Comparison of ENCODE assay signal across 8 cellular contexts in genomic region chr10:35635576-35635975, GRCh38. TPM values are rescaled to one million over a fixed set of nuclear protein-coding genes. Genes with fewer than 3 reads are reported as not detected.
DNase-seq lines count a peak whose midpoint lies in the region; ATAC-seq, FAIRE-seq and TF ChIP-seq lines count a peak whose summit lies in the region.

No MANE protein-coding gene starts in this region.

- peaks cover 43 to 52% (median 48%) of the 10 kb centered on the region in 3 donors for H3K27me3 Mint-ChIP-seq in CD14-positive monocyte (ENCODE audit: low read depth in 3 of 3)
- H3K27me3 Mint-ChIP-seq in activated CD8-positive, alpha-beta memory T cell treated with anti-CD3 and anti-CD28 coated beads, Interleukin-2, amount 10 ng/mL, durations not matched to agents 7 days and 5 days: peaks cover 47% of the 10 kb centered on the region

- no peaks in the 10 kb centered on the region for H4K20me1 ChIP-seq in osteoblast (ENCODE audit: insufficient read depth, low read length)

- intact Hi-C loops in CD14-positive monocyte (cut with micrococcal nuclease): no loop called here

- peak overlapping the region in 1 of 2 donors; percentile 60 for H3K4me3 Mint-ChIP-seq in CD14-positive monocyte
- H3K4me3 Mint-ChIP-seq in activated CD8-positive, alpha-beta memory T cell treated with anti-CD3 and anti-CD28 coated beads, Interleukin-2, amount 10 ng/mL, durations not matched to agents 7 days and 5 days: no peak overlapping the region

- H3K27ac ChIP-seq in osteoblast (ENCODE audit: low read depth, low read length): no peak overlapping the region

- no peak overlapping the region for H3K27ac Mint-ChIP-seq in CD14-positive monocyte
- H3K27ac Mint-ChIP-seq in activated CD8-positive, alpha-beta memory T cell treated with anti-CD3 and anti-CD28 coated beads, Interleukin-2, amount 10 ng/mL, durations not matched to agents 7 days and 5 days: no peak overlapping the region

- H3K4me1 ChIP-seq in osteoblast (ENCODE audit: insufficient read depth, low read length): peaks cover 6% of the 10 kb centered on the region

- no peaks in the 10 kb centered on the region for H3K36me3 ChIP-seq in osteoblast (ENCODE audit: insufficient read depth, low read length)

- peak overlapping the region; percentile 67 for H3K4me2 ChIP-seq in osteoblast (ENCODE audit: insufficient read depth, low read length)

- H3K27me3 ChIP-seq in osteoblast (ENCODE audit: insufficient read depth, low read length): no peaks in the 10 kb centered on the region

- ATAC-seq in GM18505 (IDR thresholded peaks at IDR 0.05; ENCODE audit: unreplicated experiment) (peak; percentile 53), HG03135 (IDR thresholded peaks at IDR 0.05; ENCODE audit: unreplicated experiment) (peak; percentile 64), GM21619 (IDR thresholded peaks at IDR 0.05; ENCODE audit: unreplicated experiment) (no peak)
- ATAC-seq in activated CD8-positive, alpha-beta memory T cell treated with anti-CD3 and anti-CD28 coated beads, Interleukin-2, amount 10 ng/mL, durations not matched to agents 7 days and 5 days: peak; percentile 64

- no peak for FAIRE-seq in frontal cortex (lab: Jason Lieb, UNC)

- no peak overlapping the region for H2AFZ ChIP-seq in osteoblast (ENCODE audit: low read length)

- no peak for TF ChIP-seq POLR2A in GM18505 (IDR thresholded peaks at IDR 0.05; ENCODE audit: borderline replicate concordance, extremely low read depth, insufficient read depth, insufficient read length)

- TF ChIP-seq CTCF in CD14-positive monocyte (IDR thresholded peaks at IDR 0.05) (peak; percentile 87), osteoblast (IDR thresholded peaks at IDR 0.05; ENCODE audit: extremely low read depth, low read depth, low read length) (peak; percentile 90)

- H3K4me1 Mint-ChIP-seq in CD14-positive monocyte: peaks cover 8% of the 10 kb centered on the region
- H3K4me1 Mint-ChIP-seq in activated CD8-positive, alpha-beta memory T cell treated with anti-CD3 and anti-CD28 coated beads, Interleukin-2, amount 10 ng/mL, durations not matched to agents 7 days and 5 days: peaks cover 8% of the 10 kb centered on the region

- CTCF ChIA-PET in activated CD8-positive, alpha-beta memory T cell treated with anti-CD3 and anti-CD28 coated beads, Interleukin-2, amount 10 ng/mL, durations not matched to agents 7 days and 5 days (lab: Charles Lee): interaction anchor here (0.8 to 1.7 kb wide), 10 partner anchors 9 to 744 kb away, joined by 3 to 5 read pairs (median 3); no protein-coding TSS in a partner anchor

- peaks cover 0 to 14% (median 6%) of the 10 kb centered on the region in 7 donors for H3K9me3 Mint-ChIP-seq in CD14-positive monocyte
- H3K9me3 Mint-ChIP-seq in activated CD8-positive, alpha-beta memory T cell treated with anti-CD3 and anti-CD28 coated beads, Interleukin-2, amount 10 ng/mL, durations not matched to agents 7 days and 5 days (ENCODE audit: low read depth): no peaks in the 10 kb centered on the region

- DNase-seq in CD14-positive monocyte (ENCODE audit: low spot score): no peak
- DNase-seq in NCI-H345 treated with DMSO at 0.1 percent for 48 hours (lab: John Stamatoyannopoulos, UW; ENCODE audit: unreplicated experiment): peak; percentile 74
- peak; percentile 51 for DNase-seq in activated CD8-positive, alpha-beta memory T cell treated with anti-CD3 and anti-CD28 coated beads, Interleukin-2, amount 10 ng/mL, durations not matched to agents 7 days and 5 days
- DNase-seq in frontal cortex (ENCODE audit: low spot score in 2 of 2): peak; percentile 49 to 52
- DNase-seq in osteoblast (ENCODE audit: insufficient read length, low spot score, missing footprints): peak; percentile 78

- H3K79me2 ChIP-seq in osteoblast (ENCODE audit: insufficient read depth, low read length): peaks cover 14% of the 10 kb centered on the region

- H3K9me3 ChIP-seq in osteoblast (ENCODE audit: low read depth, low read length): no peaks in the 10 kb centered on the region

- peak overlapping the region; percentile 44 for H3K4me3 ChIP-seq in osteoblast (ENCODE audit: insufficient read depth, low read length)

- H3K36me3 Mint-ChIP-seq in CD14-positive monocyte: peaks cover 0 to 3% of the 10 kb centered on the region in 2 donors
- no peaks in the 10 kb centered on the region for H3K36me3 Mint-ChIP-seq in activated CD8-positive, alpha-beta memory T cell treated with anti-CD3 and anti-CD28 coated beads, Interleukin-2, amount 10 ng/mL, durations not matched to agents 7 days and 5 days

RNA-seq across cellular contexts. Expression of gene FZD8, which starts 6.5 kb away (rescaled TPM):
- polyA plus RNA-seq in CD14-positive monocyte: under 1 TPM in 1 of 2 donors, not detected in 1; 0.04 TPM
- under 1 TPM; 0.18 to 0.35 TPM for total RNA-seq in activated CD8-positive, alpha-beta memory T cell treated with anti-CD3 and anti-CD28 coated beads, Interleukin-2, amount 10 ng/mL, durations not matched to agents 7 days and 5 days
- total RNA-seq in frontal cortex (13.0 TPM), osteoblast (15.2 and 21.8 TPM in 2 replicates)

RNA-seq across cellular contexts. Expression of gene GJD4, which starts 30.4 kb away (rescaled TPM):
- polyA plus RNA-seq in CD14-positive monocyte: not detected
- not detected for total RNA-seq in activated CD8-positive, alpha-beta memory T cell treated with anti-CD3 and anti-CD28 coated beads, Interleukin-2, amount 10 ng/mL, durations not matched to agents 7 days and 5 days
- total RNA-seq in frontal cortex (not detected), osteoblast (under 0.01 TPM in 1 of 2 replicates, not detected in the other)

Comparison
In these comparisons a context has a peak if more than half of its experiments do, and no peak if none do; other contexts are left out.
1. RNA of gene FZD8, which starts 6.5 kb away (total RNA-seq): 15.2 to 21.8 TPM in osteoblast and 13.0 TPM in frontal cortex (single experiment); 0.18 to 0.35 TPM in activated CD8-positive, alpha-beta memory T cell treated with anti-CD3 and anti-CD28 coated beads, Interleukin-2, amount 10 ng/mL, durations not matched to agents 7 days and 5 days; every median in the first group is over 10 times any median in the second.